In genomic region chr1:220759147-220759546, GRCh38 we compare ENCODE assay signal across 33 cellular contexts. TPM values are rescaled to one million over a fixed set of nuclear protein-coding genes. Genes with fewer than 3 reads are reported as not detected.
"Had no signal": no experiment of that assay in that cellular context is flagged by ENCODE, and none has a peak within 500 bp of the region (broad histone marks: within the 10 kb centered on the region; RNA-seq: fewer than 3 reads in every experiment).

No MANE protein-coding gene starts in this region.

- H3K27ac Mint-ChIP-seq: activated B cell treated with CpG ODN at 0.5 μM for 24 hours; activated CD4-positive, alpha-beta memory T cell treated with anti-CD3 and anti-CD28 coated beads for 36 hours; activated CD4-positive, alpha-beta T cell treated with anti-CD3 and anti-CD28 coated beads, Interleukin-2, amount 10 ng/mL, durations not matched to agents 24 days and 14 days; activated CD8-positive, alpha-beta memory T cell treated with anti-CD3 and anti-CD28 coated beads, Interleukin-2, amount 10 ng/mL, durations not matched to agents 7 days and 5 days; activated CD8-positive, alpha-beta T cell treated with anti-CD3 and anti-CD28 coated beads for 36 hours; activated naive CD4-positive, alpha-beta T cell treated with anti-CD3 and anti-CD28 coated beads for 36 hours; activated naive CD8-positive, alpha-beta T cell treated with anti-CD3 and anti-CD28 coated beads for 36 hours; activated T-cell treated with anti-CD3 and anti-CD28 coated beads, Interleukin-2, amount 50 U/mL, for 24 hours; activated T-helper 2 cell treated with anti-CD3 and anti-CD28 coated beads, Interferon-gamma antibody, Interleukin-2, Interleukin-4, amounts not matched to agents 10 μg/mL and 5 μg/mL and 100 μg/mL, durations not matched to agents 14 hours and 24 hours and 36 hours; T-helper 1 cell treated with Interleukin-12 subunit alpha and Interleukin-12 subunit beta and Interleukin-4 antibody, amounts not matched to agents 30 μg/mL and 1 μg/mL, for 36 hours had no signal

- H3K4me3 ChIP-seq: adrenal gland, body of pancreas, breast epithelium had no signal

- H3K27me3 ChIP-seq: adrenal gland, body of pancreas, brain microvascular endothelial cell, breast epithelium had no signal

- H3K27ac ChIP-seq: adrenal gland, body of pancreas, brain microvascular endothelial cell, breast epithelium, VCaP had no signal

- H3K4me1 ChIP-seq: adrenal gland, breast epithelium had no signal

- ATAC-seq: activated CD8-positive, alpha-beta memory T cell treated with anti-CD3 and anti-CD28 coated beads, Interleukin-2, amount 10 ng/mL, durations not matched to agents 7 days and 5 days; activated CD8-positive, alpha-beta T cell treated with anti-CD3 and anti-CD28 coated beads for 36 hours; activated naive CD4-positive, alpha-beta T cell treated with anti-CD3 and anti-CD28 coated beads, Interleukin-2, amount 50 U/mL, for 72 hours; body of pancreas had no signal

- H3K9me3 Mint-ChIP-seq: activated B cell treated with CpG ODN at 0.5 μM for 24 hours; activated CD4-positive, alpha-beta memory T cell treated with anti-CD3 and anti-CD28 coated beads for 36 hours; activated CD4-positive, alpha-beta T cell treated with anti-CD3 and anti-CD28 coated beads, Interleukin-2, amount 10 ng/mL, durations not matched to agents 24 days and 14 days; activated CD8-positive, alpha-beta T cell treated with anti-CD3 and anti-CD28 coated beads for 36 hours; activated naive CD4-positive, alpha-beta T cell treated with anti-CD3 and anti-CD28 coated beads for 36 hours; activated naive CD4-positive, alpha-beta T cell treated with anti-CD3 and anti-CD28 coated beads, Interleukin-2, amount 50 U/mL, for 72 hours; activated naive CD8-positive, alpha-beta T cell treated with anti-CD3 and anti-CD28 coated beads for 36 hours; activated T-cell treated with anti-CD3 and anti-CD28 coated beads, Interleukin-2, amount 50 U/mL, for 24 hours; activated T-helper 2 cell treated with anti-CD3 and anti-CD28 coated beads, Interferon-gamma antibody, Interleukin-2, Interleukin-4, amounts not matched to agents 10 μg/mL and 5 μg/mL and 100 μg/mL, durations not matched to agents 14 hours and 24 hours and 36 hours; T-helper 1 cell treated with Interleukin-12 subunit alpha and Interleukin-12 subunit beta and Interleukin-4 antibody, amounts not matched to agents 30 μg/mL and 1 μg/mL, for 36 hours had no signal

- H3K9me3 ChIP-seq: adrenal gland, body of pancreas, breast epithelium had no signal

- H3K36me3 Mint-ChIP-seq: activated CD4-positive, alpha-beta memory T cell treated with anti-CD3 and anti-CD28 coated beads for 36 hours; activated CD8-positive, alpha-beta memory T cell treated with anti-CD3 and anti-CD28 coated beads, Interleukin-2, amount 10 ng/mL, durations not matched to agents 7 days and 5 days; activated naive CD4-positive, alpha-beta T cell treated with anti-CD3 and anti-CD28 coated beads, Interleukin-2, amount 50 U/mL, for 72 hours; activated naive CD8-positive, alpha-beta T cell treated with anti-CD3 and anti-CD28 coated beads for 36 hours had no signal

- DNase-seq: activated B cell treated with CpG ODN at 0.5 μM for 24 hours; activated CD4-positive, alpha-beta memory T cell treated with anti-CD3 and anti-CD28 coated beads for 36 hours; activated CD4-positive, alpha-beta T cell treated with anti-CD3 and anti-CD28 coated beads for 4 hours; activated CD4-positive, alpha-beta T cell treated with anti-CD3 and anti-CD28 coated beads, Interleukin-2, amount 10 ng/mL, durations not matched to agents 24 days and 14 days; activated CD4-positive, alpha-beta T cell treated with anti-CD3 and anti-CD28 coated beads, Interleukin-2, amount 50 U/mL, for 1 hour; activated CD4-positive, alpha-beta T cell treated with anti-CD3 and anti-CD28 coated beads, Interleukin-2, amount 50 U/mL, for 4 hours; activated CD4-positive, CD25-positive, alpha-beta regulatory T cell treated with anti-CD3 and anti-CD28 coated beads, Interleukin-2, amount 50 U/mL, for 72 hours; activated CD8-positive, alpha-beta memory T cell treated with anti-CD3 and anti-CD28 coated beads for 24 hours; activated CD8-positive, alpha-beta memory T cell treated with anti-CD3 and anti-CD28 coated beads, Interleukin-2, amount 10 ng/mL, durations not matched to agents 7 days and 5 days; activated CD8-positive, alpha-beta memory T cell treated with anti-CD3 and anti-CD28 coated beads, Interleukin-2, amount 50 U/mL, for 48 hours; activated CD8-positive, alpha-beta T cell treated with anti-CD3 and anti-CD28 coated beads for 36 hours; activated effector memory CD4-positive, alpha-beta T cell treated with Interleukin-2 at 50 U/mL for 16 hours; activated gamma-delta T cell; activated naive CD4-positive, alpha-beta T cell treated with anti-CD3 and anti-CD28 coated beads for 36 hours; activated naive CD4-positive, alpha-beta T cell treated with anti-CD3 and anti-CD28 coated beads, Interleukin-2, amount 50 U/mL, for 16 hours; activated naive CD8-positive, alpha-beta T cell treated with anti-CD3 and anti-CD28 coated beads for 36 hours; activated T-cell treated with anti-CD3 and anti-CD28 coated beads, Interleukin-2, amount 50 U/mL, for 24 hours; activated T-cell treated with anti-CD3 and anti-CD28 coated beads, Interleukin-2, amount 50 U/mL, for 48 hours; adrenal gland; amniotic stem cell; aorta; body of pancreas; brain microvascular endothelial cell; central memory CD4-positive, alpha-beta T cell; T-helper 1 cell; T-helper 9 cell had no signal

- FAIRE-seq: astrocyte had no signal

- H3K4me3 Mint-ChIP-seq: activated B cell treated with CpG ODN at 0.5 μM for 24 hours; activated CD4-positive, alpha-beta memory T cell treated with anti-CD3 and anti-CD28 coated beads for 36 hours; activated CD4-positive, alpha-beta T cell treated with anti-CD3 and anti-CD28 coated beads, Interleukin-2, amount 10 ng/mL, durations not matched to agents 24 days and 14 days; activated CD8-positive, alpha-beta memory T cell treated with anti-CD3 and anti-CD28 coated beads, Interleukin-2, amount 10 ng/mL, durations not matched to agents 7 days and 5 days; activated CD8-positive, alpha-beta T cell treated with anti-CD3 and anti-CD28 coated beads for 36 hours; activated naive CD4-positive, alpha-beta T cell treated with anti-CD3 and anti-CD28 coated beads for 36 hours; activated naive CD8-positive, alpha-beta T cell treated with anti-CD3 and anti-CD28 coated beads for 36 hours; activated T-cell treated with anti-CD3 and anti-CD28 coated beads, Interleukin-2, amount 50 U/mL, for 24 hours; T-helper 1 cell treated with Interleukin-12 subunit alpha and Interleukin-12 subunit beta and Interleukin-4 antibody, amounts not matched to agents 30 μg/mL and 1 μg/mL, for 36 hours had no signal

- H3K4me1 Mint-ChIP-seq: activated B cell treated with CpG ODN at 0.5 μM for 24 hours; activated CD4-positive, alpha-beta T cell treated with anti-CD3 and anti-CD28 coated beads, Interleukin-2, amount 10 ng/mL, durations not matched to agents 24 days and 14 days; activated CD8-positive, alpha-beta memory T cell treated with anti-CD3 and anti-CD28 coated beads, Interleukin-2, amount 10 ng/mL, durations not matched to agents 7 days and 5 days; activated naive CD8-positive, alpha-beta T cell treated with anti-CD3 and anti-CD28 coated beads for 36 hours had no signal

- H3K36me3 ChIP-seq: brain microvascular endothelial cell, breast epithelium had no signal

RNA-seq across cellular contexts. Expression of gene MTARC2, which starts 11.0 kb away (rescaled TPM):
- total RNA-seq: activated CD4-positive, alpha-beta memory T cell treated with anti-CD3 and anti-CD28 coated beads for 36 hours; activated CD4-positive, alpha-beta T cell treated with anti-CD3 and anti-CD28 coated beads, Interleukin-2, amount 10 ng/mL, durations not matched to agents 24 days and 14 days; activated CD8-positive, alpha-beta memory T cell treated with anti-CD3 and anti-CD28 coated beads, Interleukin-2, amount 10 ng/mL, durations not matched to agents 7 days and 5 days; activated CD8-positive, alpha-beta T cell treated with anti-CD3 and anti-CD28 coated beads for 36 hours; activated naive CD4-positive, alpha-beta T cell treated with anti-CD3 and anti-CD28 coated beads for 36 hours; activated naive CD4-positive, alpha-beta T cell treated with anti-CD3 and anti-CD28 coated beads, Interleukin-2, amount 50 U/mL, for 72 hours; activated naive CD8-positive, alpha-beta T cell treated with anti-CD3 and anti-CD28 coated beads for 36 hours; activated T-helper 2 cell treated with anti-CD3 and anti-CD28 coated beads, Interferon-gamma antibody, Interleukin-2, Interleukin-4, amounts not matched to agents 10 μg/mL and 5 μg/mL and 100 μg/mL, durations not matched to agents 14 hours and 24 hours and 36 hours; T-helper 2 cell treated with Interferon-gamma antibody and Interleukin-4, amounts not matched to agents 100 ng/mL and 5 ng/mL, for 36 hours had no signal

RNA-seq across cellular contexts. Expression of gene MTARC1, which starts 27.6 kb away (rescaled TPM):
- total RNA-seq: activated CD4-positive, alpha-beta memory T cell treated with anti-CD3 and anti-CD28 coated beads for 36 hours; activated CD4-positive, alpha-beta T cell treated with anti-CD3 and anti-CD28 coated beads, Interleukin-2, amount 10 ng/mL, durations not matched to agents 24 days and 14 days; activated CD8-positive, alpha-beta memory T cell treated with anti-CD3 and anti-CD28 coated beads, Interleukin-2, amount 10 ng/mL, durations not matched to agents 7 days and 5 days; activated CD8-positive, alpha-beta T cell treated with anti-CD3 and anti-CD28 coated beads for 36 hours; activated naive CD4-positive, alpha-beta T cell treated with anti-CD3 and anti-CD28 coated beads for 36 hours; activated naive CD4-positive, alpha-beta T cell treated with anti-CD3 and anti-CD28 coated beads, Interleukin-2, amount 50 U/mL, for 72 hours; activated T-helper 2 cell treated with anti-CD3 and anti-CD28 coated beads, Interferon-gamma antibody, Interleukin-2, Interleukin-4, amounts not matched to agents 10 μg/mL and 5 μg/mL and 100 μg/mL, durations not matched to agents 14 hours and 24 hours and 36 hours; T-helper 2 cell treated with Interferon-gamma antibody and Interleukin-4, amounts not matched to agents 100 ng/mL and 5 ng/mL, for 36 hours had no signal
